8 cellular contexts compared by ENCODE assay signal in the genomic region with DNA sequence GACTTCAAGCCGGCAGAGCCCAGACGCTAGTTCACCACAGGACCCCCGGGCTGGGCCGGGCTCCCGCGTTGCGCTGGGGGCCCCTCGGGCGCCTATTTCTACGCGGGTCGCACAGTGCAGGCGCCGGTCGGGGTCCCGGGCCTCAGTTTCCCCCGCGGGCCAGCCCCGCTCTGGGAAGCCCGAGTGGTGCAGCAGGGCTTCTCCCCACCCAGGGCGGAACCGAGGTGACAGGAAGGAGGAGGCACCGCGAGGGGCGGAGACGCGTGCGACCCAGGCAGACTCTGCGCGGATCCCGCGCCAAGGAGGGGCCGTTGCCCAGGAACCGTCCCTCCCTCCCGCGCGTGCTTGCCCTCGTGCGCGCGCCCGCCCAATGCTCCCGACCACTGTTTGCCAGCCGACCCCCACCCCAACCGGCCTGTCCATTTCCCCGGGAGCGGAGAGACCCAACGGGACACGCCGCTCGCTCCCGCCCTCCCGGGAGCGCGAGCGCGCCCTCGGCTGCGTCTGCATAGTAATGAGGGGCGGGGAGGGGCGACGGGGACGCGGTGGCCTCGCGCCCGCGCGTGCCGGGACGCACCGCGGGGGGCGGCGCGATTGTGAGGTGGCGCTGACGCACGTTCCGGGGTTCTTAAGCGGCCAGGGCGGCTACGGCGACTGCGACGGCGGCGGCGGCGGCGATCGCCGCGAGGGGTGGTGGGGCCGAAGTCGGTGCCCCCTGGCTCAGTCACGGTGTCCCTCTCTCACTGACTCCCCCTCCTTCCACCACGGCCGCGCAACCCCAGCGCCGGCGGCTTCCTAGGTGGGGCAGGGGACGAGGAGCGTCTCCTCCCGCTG. TPM values are rescaled to one million over a fixed set of nuclear protein-coding genes. Genes with fewer than 3 reads are reported as not detected.
A peak's percentile ranks its signal among the peaks of the same experiment; 100 is the strongest.
DNase-seq lines count a peak whose midpoint lies in the region; ATAC-seq and TF ChIP-seq lines count a peak whose summit lies in the region.

A gene (plus strand): TSS at position 657 of the 834 bp plus-strand sequence. CDS start 193 bp downstream, outside the sequence.

- peak within 1 kb of the TSS; percentile 87 for H3K4me3 Mint-ChIP-seq in activated CD4-positive, alpha-beta memory T cell treated with anti-CD3 and anti-CD28 coated beads for 36 hours

- peak; percentile 97 for DNase-seq in BE2C
- DNase-seq in GM19238 (ENCODE audit: insufficient read length, low spot score): peak; percentile 80
- peak; percentile 73 for DNase-seq in NCI-H82 treated with DMSO at 0.1 percent for 48 hours (lab: John Stamatoyannopoulos, UW; ENCODE audit: unreplicated experiment)
- DNase-seq in activated CD4-positive, alpha-beta memory T cell treated with anti-CD3 and anti-CD28 coated beads for 36 hours: peak; percentile 93
- DNase-seq in dorsolateral prefrontal cortex: peak; percentile 90 to 96 (median 94)
- DNase-seq in lower leg skin (ENCODE audit: low spot score in 2 of 2): peak; percentile 94 to 99
- peak; percentile 88 to 90 for DNase-seq in stimulated activated CD4-positive, alpha-beta T cell treated with anti-CD3 and anti-CD28 coated beads, Interleukin-4, amount 100 ng/mL, for 4 hours

- H3K27me3 Mint-ChIP-seq in activated CD4-positive, alpha-beta memory T cell treated with anti-CD3 and anti-CD28 coated beads for 36 hours: no peaks in the 10 kb centered on the region

- intact Hi-C loops in activated CD4-positive, alpha-beta memory T cell treated with anti-CD3 and anti-CD28 coated beads for 36 hours (cut with micrococcal nuclease): loop anchor here (1.0 to 10.0 kb wide), 15 partner anchors 33 to 1520 kb away; a partner anchor contains a TSS
- intact Hi-C loops in dorsolateral prefrontal cortex (cut with DNase I) (loop anchor here (1.0 to 10.0 kb wide), 11 partner anchors 85 to 1375 kb away; a partner anchor contains a TSS), lower leg skin (cut with DNase I; ENCODE audit: low total_unique reads) (loop anchor here (10.0 kb wide), 1 partner anchor 653 kb away; a partner anchor contains a TSS)

- H3K36me3 ChIP-seq in BE2C: peaks cover 3% of the 10 kb centered on the region; the same call in 1 of the 2 replicates

- H3K27me3 ChIP-seq in BE2C (no peaks in the 10 kb centered on the region), dorsolateral prefrontal cortex (no peaks in the 10 kb centered on the region)

- H3K27ac ChIP-seq in dorsolateral prefrontal cortex: peak within 1 kb of the TSS; percentile 97 to 100 (median 100)

- POLR2A ChIA-PET in activated CD4-positive, alpha-beta memory T cell treated with anti-CD3 and anti-CD28 coated beads for 36 hours (lab: Charles Lee): interaction anchor here (0.6 to 1.9 kb wide), 3 partner anchors 146 to 654 kb away, joined by 3 to 5 read pairs (median 3); a partner anchor contains a TSS

- CTCF ChIA-PET in activated CD4-positive, alpha-beta memory T cell treated with anti-CD3 and anti-CD28 coated beads for 36 hours (lab: Charles Lee): interaction anchor here (1.2 kb wide), 1 partner anchor 652 kb away, joined by 3 read pairs; no protein-coding TSS in a partner anchor

- no peaks in the 10 kb centered on the region for H3K9me3 Mint-ChIP-seq in activated CD4-positive, alpha-beta memory T cell treated with anti-CD3 and anti-CD28 coated beads for 36 hours

- H3K27ac Mint-ChIP-seq in activated CD4-positive, alpha-beta memory T cell treated with anti-CD3 and anti-CD28 coated beads for 36 hours: peak within 1 kb of the TSS; percentile 94

- TF ChIP-seq POLR2A in lower leg skin (IDR thresholded peaks at IDR 0.05): peak in 1 of 2 donors; percentile 97

- TF ChIP-seq CTCF in BE2C (IDR thresholded peaks at IDR 0.05; ENCODE audit: low read depth, low read length) (no peak), dorsolateral prefrontal cortex (IDR thresholded peaks at IDR 0.05 in 54 of 56, conservative IDR thresholded peaks at IDR 0.05 in 2 of 56; ENCODE audit: low read depth in 1 of 56, partially characterized antibody in 56 of 56) (peak in 15 of 56 donors; percentile 1 to 24 (median 12)), lower leg skin (IDR thresholded peaks at IDR 0.05) (no peak)

- H3K4me3 ChIP-seq in BE2C (ENCODE audit: low read depth, low read length) (peak within 1 kb of the TSS; percentile 91), dorsolateral prefrontal cortex (peak within 1 kb of the TSS; percentile 70 to 100 (median 95)), lower leg skin (ENCODE audit: low read depth, poor library complexity, severe bottlenecking) (peak within 1 kb of the TSS; percentile 97)

- H3K4me1 ChIP-seq in BE2C: no peaks in the 10 kb centered on the region

- H3K4me1 Mint-ChIP-seq in activated CD4-positive, alpha-beta memory T cell treated with anti-CD3 and anti-CD28 coated beads for 36 hours (ENCODE audit: low read depth): peaks cover 16% of the 10 kb centered on the region

- H3K36me3 Mint-ChIP-seq in activated CD4-positive, alpha-beta memory T cell treated with anti-CD3 and anti-CD28 coated beads for 36 hours: peaks cover 7% of the 10 kb centered on the region

- 0 to 1% methylated on average over 30 to 44 of the region's 106 CpGs for WGBS in lower leg skin, 2 donors

- peak; percentile 62 for ATAC-seq in HG03439 (IDR thresholded peaks at IDR 0.05; ENCODE audit: unreplicated experiment)

- no peaks in the 10 kb centered on the region for H3K9me3 ChIP-seq in BE2C

RNA-seq across cellular contexts. Expression of the gene that starts here (rescaled TPM):
- 1.7 TPM for polyA plus RNA-seq in BE2C (2012; ENCODE audit: insufficient read depth, insufficient read length, low read depth)
- 1 to 10 TPM; 9.5 to 9.8 TPM for total RNA-seq in activated CD4-positive, alpha-beta memory T cell treated with anti-CD3 and anti-CD28 coated beads for 36 hours
- total RNA-seq in dorsolateral prefrontal cortex (10 to 100 TPM; 31.4 to 88.1 (median 53.3) TPM), lower leg skin (10 to 100 TPM; 45.3 to 61.1 (median 52.8) TPM)

Comparison
In these comparisons a context has a peak if more than half of its experiments do, and no peak if none do; other contexts are left out.
1. Peak in every context shown above with its lines: DNase-seq, ATAC-seq, H3K4me3 ChIP-seq and H3K27ac ChIP-seq.